1 cellular context compared by ENCODE assay signal in the genomic region with DNA sequence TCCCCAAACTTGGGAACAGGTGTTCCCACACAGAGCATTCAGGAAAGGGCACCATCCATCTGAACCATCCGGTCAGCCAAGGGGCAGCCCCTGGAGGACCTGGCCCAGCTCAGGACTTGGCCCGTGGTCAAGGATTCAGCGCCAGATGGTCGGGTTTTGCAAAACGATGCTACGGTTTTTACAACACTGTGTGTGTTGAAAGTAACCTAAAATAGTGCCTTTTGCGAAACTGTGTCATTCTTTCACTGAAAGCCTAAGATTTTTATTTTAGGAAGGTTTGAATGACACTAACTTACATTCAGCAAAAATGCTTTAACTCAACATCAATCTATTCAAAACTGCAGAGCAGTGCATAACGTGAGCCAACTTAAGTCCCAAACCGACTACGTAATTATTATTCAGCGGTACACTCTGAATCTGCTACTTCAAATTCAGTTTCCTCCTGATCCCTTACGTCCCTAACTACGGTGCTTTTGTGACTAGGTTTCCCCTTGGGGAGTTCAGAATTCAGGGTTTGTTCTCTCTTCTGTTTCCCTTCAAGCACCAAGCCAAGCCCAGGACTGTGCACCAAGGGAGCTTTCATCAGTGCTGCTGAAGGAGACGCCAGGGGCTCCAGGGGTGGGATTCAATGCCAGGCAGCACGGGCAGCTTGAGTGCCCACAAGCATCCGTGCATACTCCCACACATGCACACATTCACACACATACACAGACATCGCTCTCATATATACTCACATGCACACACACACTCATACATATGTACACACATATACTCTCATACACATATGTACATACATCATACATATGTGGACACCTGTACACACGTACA.
TF ChIP-seq lines count a peak whose summit lies in the region.

No MANE protein-coding gene starts in this region.

TF ChIP-seq in GM23338, 12 proteins besides CTCF, POLR2A, EP300 and RAD21 (continued from another document):
- TF ChIP-seq, protein P1, sequence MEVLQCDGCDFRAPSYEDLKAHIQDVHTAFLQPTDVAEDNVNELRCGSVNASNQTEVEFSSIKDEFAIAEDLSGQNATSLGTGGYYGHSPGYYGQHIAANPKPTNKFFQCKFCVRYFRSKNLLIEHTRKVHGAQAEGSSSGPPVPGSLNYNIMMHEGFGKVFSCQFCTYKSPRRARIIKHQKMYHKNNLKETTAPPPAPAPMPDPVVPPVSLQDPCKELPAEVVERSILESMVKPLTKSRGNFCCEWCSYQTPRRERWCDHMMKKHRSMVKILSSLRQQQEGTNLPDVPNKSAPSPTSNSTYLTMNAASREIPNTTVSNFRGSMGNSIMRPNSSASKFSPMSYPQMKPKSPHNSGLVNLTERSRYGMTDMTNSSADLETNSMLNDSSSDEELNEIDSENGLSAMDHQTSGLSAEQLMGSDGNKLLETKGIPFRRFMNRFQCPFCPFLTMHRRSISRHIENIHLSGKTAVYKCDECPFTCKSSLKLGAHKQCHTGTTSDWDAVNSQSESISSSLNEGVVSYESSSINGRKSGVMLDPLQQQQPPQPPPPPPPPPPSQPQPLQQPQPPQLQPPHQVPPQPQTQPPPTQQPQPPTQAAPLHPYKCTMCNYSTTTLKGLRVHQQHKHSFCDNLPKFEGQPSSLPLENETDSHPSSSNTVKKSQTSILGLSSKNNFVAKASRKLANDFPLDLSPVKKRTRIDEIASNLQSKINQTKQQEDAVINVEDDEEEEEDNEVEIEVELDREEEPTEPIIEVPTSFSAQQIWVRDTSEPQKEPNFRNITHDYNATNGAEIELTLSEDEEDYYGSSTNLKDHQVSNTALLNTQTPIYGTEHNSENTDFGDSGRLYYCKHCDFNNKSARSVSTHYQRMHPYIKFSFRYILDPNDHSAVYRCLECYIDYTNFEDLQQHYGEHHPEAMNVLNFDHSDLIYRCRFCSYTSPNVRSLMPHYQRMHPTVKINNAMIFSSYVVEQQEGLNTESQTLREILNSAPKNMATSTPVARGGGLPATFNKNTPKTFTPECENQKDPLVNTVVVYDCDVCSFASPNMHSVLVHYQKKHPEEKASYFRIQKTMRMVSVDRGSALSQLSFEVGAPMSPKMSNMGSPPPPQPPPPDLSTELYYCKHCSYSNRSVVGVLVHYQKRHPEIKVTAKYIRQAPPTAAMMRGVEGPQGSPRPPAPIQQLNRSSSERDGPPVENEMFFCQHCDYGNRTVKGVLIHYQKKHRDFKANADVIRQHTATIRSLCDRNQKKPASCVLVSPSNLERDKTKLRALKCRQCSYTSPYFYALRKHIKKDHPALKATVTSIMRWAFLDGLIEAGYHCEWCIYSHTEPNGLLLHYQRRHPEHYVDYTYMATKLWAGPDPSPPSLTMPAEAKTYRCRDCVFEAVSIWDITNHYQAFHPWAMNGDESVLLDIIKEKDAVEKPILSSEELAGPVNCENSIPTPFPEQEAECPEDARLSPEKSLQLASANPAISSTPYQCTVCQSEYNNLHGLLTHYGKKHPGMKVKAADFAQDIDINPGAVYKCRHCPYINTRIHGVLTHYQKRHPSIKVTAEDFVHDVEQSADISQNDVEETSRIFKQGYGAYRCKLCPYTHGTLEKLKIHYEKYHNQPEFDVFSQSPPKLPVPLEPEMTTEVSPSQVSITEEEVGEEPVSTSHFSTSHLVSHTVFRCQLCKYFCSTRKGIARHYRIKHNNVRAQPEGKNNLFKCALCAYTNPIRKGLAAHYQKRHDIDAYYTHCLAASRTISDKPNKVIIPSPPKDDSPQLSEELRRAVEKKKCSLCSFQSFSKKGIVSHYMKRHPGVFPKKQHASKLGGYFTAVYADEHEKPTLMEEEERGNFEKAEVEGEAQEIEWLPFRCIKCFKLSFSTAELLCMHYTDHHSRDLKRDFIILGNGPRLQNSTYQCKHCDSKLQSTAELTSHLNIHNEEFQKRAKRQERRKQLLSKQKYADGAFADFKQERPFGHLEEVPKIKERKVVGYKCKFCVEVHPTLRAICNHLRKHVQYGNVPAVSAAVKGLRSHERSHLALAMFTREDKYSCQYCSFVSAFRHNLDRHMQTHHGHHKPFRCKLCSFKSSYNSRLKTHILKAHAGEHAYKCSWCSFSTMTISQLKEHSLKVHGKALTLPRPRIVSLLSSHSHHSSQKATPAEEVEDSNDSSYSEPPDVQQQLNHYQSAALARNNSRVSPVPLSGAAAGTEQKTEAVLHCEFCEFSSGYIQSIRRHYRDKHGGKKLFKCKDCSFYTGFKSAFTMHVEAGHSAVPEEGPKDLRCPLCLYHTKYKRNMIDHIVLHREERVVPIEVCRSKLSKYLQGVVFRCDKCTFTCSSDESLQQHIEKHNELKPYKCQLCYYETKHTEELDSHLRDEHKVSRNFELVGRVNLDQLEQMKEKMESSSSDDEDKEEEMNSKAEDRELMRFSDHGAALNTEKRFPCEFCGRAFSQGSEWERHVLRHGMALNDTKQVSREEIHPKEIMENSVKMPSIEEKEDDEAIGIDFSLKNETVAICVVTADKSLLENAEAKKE (CRISPR knock-in tag; IDR thresholded peaks at IDR 0.05), result no peak
- TF ChIP-seq STAT1 (IDR thresholded peaks at IDR 0.05; ENCODE audit: unreplicated experiment) (no peak), ZNF331 (CRISPR knock-in tag; IDR thresholded peaks at IDR 0.05; ENCODE audit: low read depth) (no peak), ZNF114 (CRISPR knock-in tag; IDR thresholded peaks at IDR 0.05) (no peak), EZH2phosphoT487 (IDR thresholded peaks at IDR 0.05; ENCODE audit: unreplicated experiment) (no peak), JUNB (IDR thresholded peaks at IDR 0.05; ENCODE audit: unreplicated experiment) (no peak), CREB1 (CRISPR knock-in tag; IDR thresholded peaks at IDR 0.05; ENCODE audit: low read depth) (no peak), NANOG (IDR thresholded peaks at IDR 0.05; ENCODE audit: borderline replicate concordance) (no peak)
- TF ChIP-seq, protein P2, sequence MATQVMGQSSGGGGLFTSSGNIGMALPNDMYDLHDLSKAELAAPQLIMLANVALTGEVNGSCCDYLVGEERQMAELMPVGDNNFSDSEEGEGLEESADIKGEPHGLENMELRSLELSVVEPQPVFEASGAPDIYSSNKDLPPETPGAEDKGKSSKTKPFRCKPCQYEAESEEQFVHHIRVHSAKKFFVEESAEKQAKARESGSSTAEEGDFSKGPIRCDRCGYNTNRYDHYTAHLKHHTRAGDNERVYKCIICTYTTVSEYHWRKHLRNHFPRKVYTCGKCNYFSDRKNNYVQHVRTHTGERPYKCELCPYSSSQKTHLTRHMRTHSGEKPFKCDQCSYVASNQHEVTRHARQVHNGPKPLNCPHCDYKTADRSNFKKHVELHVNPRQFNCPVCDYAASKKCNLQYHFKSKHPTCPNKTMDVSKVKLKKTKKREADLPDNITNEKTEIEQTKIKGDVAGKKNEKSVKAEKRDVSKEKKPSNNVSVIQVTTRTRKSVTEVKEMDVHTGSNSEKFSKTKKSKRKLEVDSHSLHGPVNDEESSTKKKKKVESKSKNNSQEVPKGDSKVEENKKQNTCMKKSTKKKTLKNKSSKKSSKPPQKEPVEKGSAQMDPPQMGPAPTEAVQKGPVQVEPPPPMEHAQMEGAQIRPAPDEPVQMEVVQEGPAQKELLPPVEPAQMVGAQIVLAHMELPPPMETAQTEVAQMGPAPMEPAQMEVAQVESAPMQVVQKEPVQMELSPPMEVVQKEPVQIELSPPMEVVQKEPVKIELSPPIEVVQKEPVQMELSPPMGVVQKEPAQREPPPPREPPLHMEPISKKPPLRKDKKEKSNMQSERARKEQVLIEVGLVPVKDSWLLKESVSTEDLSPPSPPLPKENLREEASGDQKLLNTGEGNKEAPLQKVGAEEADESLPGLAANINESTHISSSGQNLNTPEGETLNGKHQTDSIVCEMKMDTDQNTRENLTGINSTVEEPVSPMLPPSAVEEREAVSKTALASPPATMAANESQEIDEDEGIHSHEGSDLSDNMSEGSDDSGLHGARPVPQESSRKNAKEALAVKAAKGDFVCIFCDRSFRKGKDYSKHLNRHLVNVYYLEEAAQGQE (IDR thresholded peaks at IDR 0.05; ENCODE audit: unreplicated experiment), result no peak
